1 cellular context compared by ENCODE assay signal in genomic region chr3:45547202-45547701, GRCh38.
TF ChIP-seq lines count a peak whose summit lies in the region.

No MANE protein-coding gene starts in this region.

TF ChIP-seq in GM23338, 12 proteins besides CTCF, POLR2A, EP300 and RAD21 (continued from another document):
- no peak for TF ChIP-seq ZNF462 (CRISPR knock-in tag; IDR thresholded peaks at IDR 0.05)
- TF ChIP-seq JUNB (IDR thresholded peaks at IDR 0.05; ENCODE audit: unreplicated experiment), result no peak
- no peak for TF ChIP-seq POLR2AphosphoS5 (IDR thresholded peaks at IDR 0.05; ENCODE audit: low read depth)
- no peak for TF ChIP-seq CREB1 (CRISPR knock-in tag; IDR thresholded peaks at IDR 0.05; ENCODE audit: low read depth)
- no peak for TF ChIP-seq EZH2 (IDR thresholded peaks at IDR 0.05; ENCODE audit: low read depth, unreplicated experiment)
